ENCODE assay signal across 8 cellular contexts in the genomic region with DNA sequence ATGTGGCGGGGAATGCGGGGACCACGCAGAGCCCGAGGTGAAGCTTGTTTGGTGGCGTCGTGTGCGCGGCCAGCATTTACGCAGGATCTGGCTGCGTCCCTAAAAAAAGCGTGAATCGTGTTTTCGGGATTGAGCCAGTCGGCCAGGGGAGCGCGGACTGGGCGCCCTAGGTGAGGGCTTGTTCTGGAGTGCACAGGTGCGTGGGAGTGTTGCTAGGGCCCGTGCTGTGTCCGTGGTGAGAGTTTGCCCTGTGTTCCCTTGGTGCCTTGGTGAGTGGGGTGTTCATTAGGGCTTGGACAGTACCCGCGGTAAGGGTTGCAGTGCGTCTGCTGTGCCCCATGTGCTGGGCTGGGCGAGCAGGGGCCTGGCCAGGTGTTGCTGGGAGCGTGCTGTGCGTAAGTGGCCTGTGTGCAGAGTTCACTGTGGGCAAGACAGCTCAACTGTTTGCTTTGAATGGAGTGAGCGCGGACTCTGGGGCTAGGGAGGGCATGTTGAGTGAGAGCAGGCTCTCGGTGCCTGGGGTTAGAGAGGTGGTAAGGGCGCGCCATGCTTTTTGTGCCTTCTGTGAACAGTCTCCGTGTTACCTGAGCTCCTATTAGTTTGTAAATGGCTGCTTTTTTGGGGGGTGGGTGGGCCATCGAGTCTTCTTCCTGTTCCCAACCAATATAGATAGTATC. TPM values are rescaled to one million over a fixed set of nuclear protein-coding genes. Genes with fewer than 3 reads are reported as not detected.
DNase-seq lines count a peak whose midpoint lies in the region; ATAC-seq, FAIRE-seq and TF ChIP-seq lines count a peak whose summit lies in the region.

No MANE protein-coding gene starts in this region.

- DNase-seq in AG09309 (ENCODE audit: low read depth) = no peak
- DNase-seq in SK-N-DZ (ENCODE audit: low spot score) = peak; percentile 29
- DNase-seq in central memory CD8-positive, alpha-beta T cell (ENCODE audit: low spot score in 2 of 2) = no peak
- DNase-seq in stimulated activated CD8-positive, alpha-beta memory T cell treated with anti-CD3 and anti-CD28 coated beads, Interleukin-2, amount 100 ng/mL, for 48 hours (ENCODE audit: low read depth in 2 of 2) = peak; percentile 15 to 23
- DNase-seq in D721Med (ENCODE audit: insufficient read length, low spot score) = no peak

- H3K36me3 Mint-ChIP-seq in central memory CD8-positive, alpha-beta T cell (ENCODE audit: insufficient read depth) = peaks cover 15% of the 10 kb centered on the region

- H3K27ac ChIP-seq in liver (ENCODE audit: low read depth in 1 of 2, low read length in 2 of 2) = peak overlapping the region; percentile 97 to 98

- H3K4me3 ChIP-seq in AG09309 (ENCODE audit: control insufficient read depth, low read depth, low read length) = peak overlapping the region; percentile 93
- peak overlapping the region; percentile 71 to 97 (median 90) for H3K4me3 ChIP-seq in liver (ENCODE audit: low read depth in 1 of 3, low read length in 3 of 3)

- H3K36me3 ChIP-seq in liver (ENCODE audit: control insufficient read depth in 4 of 4, insufficient read depth in 3 of 4, low read depth in 1 of 4, low read length in 3 of 4) = peaks cover 0 to 3% (median 0%) of the 10 kb centered on the region in 4 donors

- no peaks in the 10 kb centered on the region for H3K9me3 Mint-ChIP-seq in central memory CD8-positive, alpha-beta T cell

- TF ChIP-seq CTCF in AG09309 (IDR thresholded peaks at IDR 0.05; ENCODE audit: control insufficient read depth, insufficient read depth, low read depth, low read length, missing control alignments) = no peak
- TF ChIP-seq CTCF in liver (IDR thresholded peaks at IDR 0.05; ENCODE audit: low read depth, low read length, missing input control) = no peak
- no peak for TF ChIP-seq CTCF in D721Med (IDR thresholded peaks at IDR 0.05; ENCODE audit: insufficient read depth, missing control alignments)

- H3K9ac ChIP-seq in liver (ENCODE audit: low read depth in 1 of 2, low read length in 2 of 2) = peak overlapping the region; percentile 74 to 92

- no peaks in the 10 kb centered on the region for H3K27me3 ChIP-seq in liver (ENCODE audit: control insufficient read depth in 4 of 4, insufficient read depth in 4 of 4, low read length in 3 of 4)

- WGBS in liver = 1% methylated on average over 33 of the region's 33 CpGs

- no peaks in the 10 kb centered on the region for H3K9me3 ChIP-seq in liver (ENCODE audit: control insufficient read depth in 4 of 4, low read length in 3 of 4)

- H3K27ac Mint-ChIP-seq in central memory CD8-positive, alpha-beta T cell (ENCODE audit: low read depth) = peak overlapping the region; percentile 95

- H3K4me3 Mint-ChIP-seq in central memory CD8-positive, alpha-beta T cell = peak overlapping the region; percentile 95

- ATAC-seq in GM18873 (IDR thresholded peaks at IDR 0.05; ENCODE audit: low FRiP score, unreplicated experiment) = peak; percentile 29
- peak; percentile 29 for ATAC-seq in HG03135 (IDR thresholded peaks at IDR 0.05; ENCODE audit: unreplicated experiment)
- peak; percentile 8 for ATAC-seq in central memory CD8-positive, alpha-beta T cell (replicated peaks; ENCODE audit: extremely low read depth, poor library complexity, severe bottlenecking)

- no peak for TF ChIP-seq RAD21 in liver (IDR thresholded peaks at IDR 0.05)

- no peaks in the 10 kb centered on the region for H3K27me3 Mint-ChIP-seq in central memory CD8-positive, alpha-beta T cell

- peaks cover 63% of the 10 kb centered on the region for H3K4me1 Mint-ChIP-seq in central memory CD8-positive, alpha-beta T cell

- FAIRE-seq in D721Med (lab: Jason Lieb, UNC) = no peak

- peaks cover 5 to 37% (median 28%) of the 10 kb centered on the region in 4 donors for H3K4me1 ChIP-seq in liver (ENCODE audit: control insufficient read depth in 4 of 4, insufficient read depth in 4 of 4, low read length in 3 of 4)

TF ChIP-seq in liver, 16 proteins besides CTCF, POLR2A, EP300 and RAD21:
- TF ChIP-seq, protein P1, sequence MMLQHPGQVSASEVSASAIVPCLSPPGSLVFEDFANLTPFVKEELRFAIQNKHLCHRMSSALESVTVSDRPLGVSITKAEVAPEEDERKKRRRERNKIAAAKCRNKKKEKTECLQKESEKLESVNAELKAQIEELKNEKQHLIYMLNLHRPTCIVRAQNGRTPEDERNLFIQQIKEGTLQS (IDR thresholded peaks at IDR 0.05) = no peak
- TF ChIP-seq GABPA (IDR thresholded peaks at IDR 0.05 in 1 of 2, conservative IDR thresholded peaks at IDR 0.05 in 1 of 2) = no peak
- TF ChIP-seq FOXA2 (IDR thresholded peaks at IDR 0.05) = no peak
- TF ChIP-seq HNF4A (conservative IDR thresholded peaks at IDR 0.05) = peak; percentile 58 to 77
- TF ChIP-seq SP1 (IDR thresholded peaks at IDR 0.05) = peak; percentile 46
- TF ChIP-seq YY1 (IDR thresholded peaks at IDR 0.05) = peak; percentile 88
- no peak for TF ChIP-seq FOXA1 (IDR thresholded peaks at IDR 0.05)
- no peak for TF ChIP-seq NR2F2 (IDR thresholded peaks at IDR 0.05)
- TF ChIP-seq TAF1 (conservative IDR thresholded peaks at IDR 0.05) = peak; percentile 15
- TF ChIP-seq, protein P2, sequence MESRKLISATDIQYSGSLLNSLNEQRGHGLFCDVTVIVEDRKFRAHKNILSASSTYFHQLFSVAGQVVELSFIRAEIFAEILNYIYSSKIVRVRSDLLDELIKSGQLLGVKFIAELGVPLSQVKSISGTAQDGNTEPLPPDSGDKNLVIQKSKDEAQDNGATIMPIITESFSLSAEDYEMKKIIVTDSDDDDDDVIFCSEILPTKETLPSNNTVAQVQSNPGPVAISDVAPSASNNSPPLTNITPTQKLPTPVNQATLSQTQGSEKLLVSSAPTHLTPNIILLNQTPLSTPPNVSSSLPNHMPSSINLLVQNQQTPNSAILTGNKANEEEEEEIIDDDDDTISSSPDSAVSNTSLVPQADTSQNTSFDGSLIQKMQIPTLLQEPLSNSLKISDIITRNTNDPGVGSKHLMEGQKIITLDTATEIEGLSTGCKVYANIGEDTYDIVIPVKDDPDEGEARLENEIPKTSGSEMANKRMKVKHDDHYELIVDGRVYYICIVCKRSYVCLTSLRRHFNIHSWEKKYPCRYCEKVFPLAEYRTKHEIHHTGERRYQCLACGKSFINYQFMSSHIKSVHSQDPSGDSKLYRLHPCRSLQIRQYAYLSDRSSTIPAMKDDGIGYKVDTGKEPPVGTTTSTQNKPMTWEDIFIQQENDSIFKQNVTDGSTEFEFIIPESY (IDR thresholded peaks at IDR 0.05) = no peak
- TF ChIP-seq HNF4G (IDR thresholded peaks at IDR 0.05) = no peak
- peak in 1 of 2 donors; percentile 61 for TF ChIP-seq EGR1 (IDR thresholded peaks at IDR 0.05; ENCODE audit: low read depth in 2 of 2)
- peak; percentile 83 for TF ChIP-seq MAX (IDR thresholded peaks at IDR 0.05)
- TF ChIP-seq REST (IDR thresholded peaks at IDR 0.05) = peak; percentile 48
- TF ChIP-seq RXRA (IDR thresholded peaks at IDR 0.05) = peak; percentile 61 to 75
- no peak for TF ChIP-seq JUND (IDR thresholded peaks at IDR 0.05)

RNA-seq across cellular contexts. Expression of gene CD46, which starts 0.7 kb away (rescaled TPM):
- 60.0 and 70.5 TPM in 2 replicates for polyA plus RNA-seq in SK-N-DZ (2014; cell fraction: cytosol; rRNA removed)
- polyA plus RNA-seq in SK-N-DZ (2014; cell fraction: nucleus; rRNA removed) = 383 and 470 TPM in 2 replicates
- total RNA-seq in liver = 100 to 1,000 TPM; 118 to 123 TPM
- 100 to 1,000 TPM in 1 of 2 donors, 10 to 100 TPM in 1; 71.3 to 177 TPM for polyA plus RNA-seq in liver

Comparison
In these comparisons a context has a peak if more than half of its experiments do, and no peak if none do; other contexts are left out.
1. DNase-seq: peak in SK-N-DZ (single experiment) and stimulated activated CD8-positive, alpha-beta memory T cell treated with anti-CD3 and anti-CD28 coated beads, Interleukin-2, amount 100 ng/mL, for 48 hours (2 of 2); none in AG09309 (single experiment), central memory CD8-positive, alpha-beta T cell (0 of 2) and D721Med (single experiment).
2. Peak in every context shown above with its lines, with median percentiles within 50 percentile points of each other: ATAC-seq.